ENCODE assay signal across 1 cellular context in the genomic region with DNA sequence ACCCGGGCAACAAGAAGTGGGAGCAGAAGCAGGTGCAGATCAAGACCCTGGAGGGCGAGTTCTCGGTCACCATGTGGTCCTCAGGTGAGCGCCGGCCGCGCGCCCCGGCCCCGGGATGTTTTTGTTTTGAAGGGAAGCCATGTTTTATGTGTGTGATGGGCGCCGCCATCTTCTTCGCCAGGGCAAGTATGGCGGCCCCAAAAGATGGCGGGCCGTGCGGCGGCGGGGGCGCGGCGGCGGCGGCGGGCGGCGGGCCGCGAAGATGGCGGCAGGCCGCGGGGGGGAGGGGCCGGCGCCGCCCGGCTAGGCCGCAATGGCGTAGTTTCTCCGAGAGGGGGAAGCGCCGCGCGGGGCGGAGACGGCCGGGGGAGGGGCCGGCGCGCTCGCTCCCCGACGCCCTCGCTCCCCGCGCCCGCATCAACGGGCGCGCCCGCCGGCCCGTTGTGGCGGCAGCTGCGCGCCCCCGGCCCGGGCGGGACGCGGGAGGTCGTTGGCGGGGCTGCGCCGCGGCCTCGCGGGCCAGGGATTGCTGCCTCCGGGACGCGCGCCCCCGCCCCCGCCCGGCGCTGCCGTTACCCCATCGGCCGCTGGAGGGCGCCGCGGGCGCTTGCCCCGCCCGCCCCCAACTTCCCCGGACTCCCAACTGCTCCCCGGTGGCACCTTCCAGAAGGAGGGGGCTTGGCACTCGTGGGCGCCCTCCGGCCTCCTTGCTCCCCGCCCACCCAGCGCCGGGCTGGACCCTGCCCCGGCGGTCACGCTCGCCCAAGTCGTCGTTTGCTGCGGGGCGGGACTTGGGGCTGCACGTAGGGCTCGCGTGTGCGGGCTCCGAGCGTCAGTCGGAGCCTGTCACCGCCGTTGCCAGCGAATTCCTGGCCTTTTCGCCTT.
TF ChIP-seq lines count a peak whose summit lies in the region.

No MANE protein-coding gene starts in this region.

TF ChIP-seq in K562, 482 proteins besides CTCF, POLR2A, EP300 and RAD21 (continued from another document and continues in another):
- TF ChIP-seq, protein P1, sequence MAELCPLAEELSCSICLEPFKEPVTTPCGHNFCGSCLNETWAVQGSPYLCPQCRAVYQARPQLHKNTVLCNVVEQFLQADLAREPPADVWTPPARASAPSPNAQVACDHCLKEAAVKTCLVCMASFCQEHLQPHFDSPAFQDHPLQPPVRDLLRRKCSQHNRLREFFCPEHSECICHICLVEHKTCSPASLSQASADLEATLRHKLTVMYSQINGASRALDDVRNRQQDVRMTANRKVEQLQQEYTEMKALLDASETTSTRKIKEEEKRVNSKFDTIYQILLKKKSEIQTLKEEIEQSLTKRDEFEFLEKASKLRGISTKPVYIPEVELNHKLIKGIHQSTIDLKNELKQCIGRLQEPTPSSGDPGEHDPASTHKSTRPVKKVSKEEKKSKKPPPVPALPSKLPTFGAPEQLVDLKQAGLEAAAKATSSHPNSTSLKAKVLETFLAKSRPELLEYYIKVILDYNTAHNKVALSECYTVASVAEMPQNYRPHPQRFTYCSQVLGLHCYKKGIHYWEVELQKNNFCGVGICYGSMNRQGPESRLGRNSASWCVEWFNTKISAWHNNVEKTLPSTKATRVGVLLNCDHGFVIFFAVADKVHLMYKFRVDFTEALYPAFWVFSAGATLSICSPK (IDR thresholded peaks at IDR 0.05; ENCODE audit: borderline replicate concordance): no peak
- TF ChIP-seq IRF2 (CRISPR knock-in tag; IDR thresholded peaks at IDR 0.05) (no peak), ZNF274 (IDR thresholded peaks at IDR 0.05; ENCODE audit: borderline replicate concordance, low read depth, low read length) (no peak), TEAD2 (tag; IDR thresholded peaks at IDR 0.05) (0 out of 2 replicates have a peak, but pooled peaks have one; percentile 18), SPI1 (IDR thresholded peaks at IDR 0.05; ENCODE audit: borderline replicate concordance, low read depth, low read length) (no peak), SREBF1 (IDR thresholded peaks at IDR 0.05; ENCODE audit: borderline replicate concordance, low read depth, low read length) (no peak), SMAD1 (IDR thresholded peaks at IDR 0.05; ENCODE audit: low read depth, low read length, partially characterized antibody) (no peak), RNF2 (IDR thresholded peaks at IDR 0.05) (no peak; the same call in 1 of the 2 replicates), NELFE (IDR thresholded peaks at IDR 0.05; ENCODE audit: insufficient read depth, insufficient read length) (no peak), BRD9 (IDR thresholded peaks at IDR 0.05; ENCODE audit: low read depth, partially characterized antibody) (no peak), RBFOX2 (IDR thresholded peaks at IDR 0.05; ENCODE audit: low read depth, low read length) (peak; percentile 53), TEAD4 (IDR thresholded peaks at IDR 0.05; ENCODE audit: low read length) (peak; percentile 33; the same call in 1 of the 2 replicates), TEAD4 (CRISPR knock-in tag; IDR thresholded peaks at IDR 0.05; ENCODE audit: borderline replicate concordance) (no peak), ZNF197 (CRISPR knock-in tag; IDR thresholded peaks at IDR 0.05; ENCODE audit: low read depth) (0 out of 2 replicates have a peak, but pooled peaks have one; percentile 35), ILK (tag; IDR thresholded peaks at IDR 0.05; ENCODE audit: borderline replicate concordance, low read depth) (no peak), RB1 (IDR thresholded peaks at IDR 0.05; ENCODE audit: low read depth) (no peak), GABPB2 (CRISPR knock-in tag; conservative IDR thresholded peaks at IDR 0.05) (no peak), ZFX (CRISPR knock-in tag; IDR thresholded peaks at IDR 0.05) (peak; percentile 43), PYGO2 (tag; IDR thresholded peaks at IDR 0.05) (no peak), SUPT5H (IDR thresholded peaks at IDR 0.05) (no peak), ZBTB7A (IDR thresholded peaks at IDR 0.05; ENCODE audit: borderline replicate concordance, control insufficient read depth, low read depth, low read length) (peak; percentile 54; the same call in 1 of the 2 replicates), CHD4 (IDR thresholded peaks at IDR 0.05; ENCODE audit: insufficient read depth, insufficient replicate concordance, low read depth, low read length, poor library complexity, severe bottlenecking) (no peak), DACH1 (IDR thresholded peaks at IDR 0.05; ENCODE audit: partially characterized antibody) (no peak), ZNF384 (IDR thresholded peaks at IDR 0.05; ENCODE audit: low read depth, low read length) (no peak), NR2C1 (IDR thresholded peaks at IDR 0.05) (no peak), NR2C1 (tag; IDR thresholded peaks at IDR 0.05) (no peak), SAP30 (IDR thresholded peaks at IDR 0.05; ENCODE audit: borderline replicate concordance, insufficient read depth, low read depth, low read length, poor library complexity, severe bottlenecking) (no peak), TGIF2 (CRISPR knock-in tag; IDR thresholded peaks at IDR 0.05) (no peak), KLF6 (CRISPR knock-in tag; IDR thresholded peaks at IDR 0.05; ENCODE audit: borderline replicate concordance) (no peak), ELF2 (CRISPR knock-in tag; IDR thresholded peaks at IDR 0.05) (no peak), EWSR1 (IDR thresholded peaks at IDR 0.05; ENCODE audit: borderline replicate concordance, low read depth, partially characterized antibody) (no peak), SRSF9 (IDR thresholded peaks at IDR 0.05; ENCODE audit: borderline replicate concordance, low read depth, low read length) (no peak), FOXA3 (CRISPR knock-in tag; conservative IDR thresholded peaks at IDR 0.05 in 1 of 2, IDR thresholded peaks at IDR 0.05 in 1 of 2) (no peak), NEUROD1 (IDR thresholded peaks at IDR 0.05; ENCODE audit: borderline replicate concordance, low read depth, low read length, partially characterized antibody) (no peak), CTBP1 (IDR thresholded peaks at IDR 0.05; ENCODE audit: borderline replicate concordance) (no peak), ZBTB1 (CRISPR knock-in tag; IDR thresholded peaks at IDR 0.05; ENCODE audit: borderline replicate concordance, low read depth) (peak; percentile 15; the same call in 1 of the 2 replicates), ZNF589 (CRISPR knock-in tag; IDR thresholded peaks at IDR 0.05; ENCODE audit: low read depth) (peak; percentile 73; the same call in 1 of the 2 replicates), TOE1 (IDR thresholded peaks at IDR 0.05; ENCODE audit: borderline replicate concordance) (no peak), TOE1 (CRISPR knock-in tag; IDR thresholded peaks at IDR 0.05; ENCODE audit: borderline replicate concordance, low read depth) (no peak), MCM5 (IDR thresholded peaks at IDR 0.05; ENCODE audit: low read depth) (no peak), CBX8 (IDR thresholded peaks at IDR 0.05; ENCODE audit: borderline replicate concordance, extremely low read depth, low read depth, low read length, poor library complexity, severe bottlenecking) (no peak), ZNF311 (CRISPR knock-in tag; IDR thresholded peaks at IDR 0.05) (no peak), ESRRA (IDR thresholded peaks at IDR 0.05; ENCODE audit: borderline replicate concordance, low read depth) (no peak), L3MBTL2 (IDR thresholded peaks at IDR 0.05) (no peak), ZNF766 (CRISPR knock-in tag; conservative IDR thresholded peaks at IDR 0.05) (peak; percentile 86), ZNF785 (CRISPR knock-in tag; IDR thresholded peaks at IDR 0.05) (no peak), POLR3A (IDR thresholded peaks at IDR 0.05; ENCODE audit: borderline replicate concordance, extremely low read depth, insufficient read depth, insufficient read length) (no peak), CBX5 (IDR thresholded peaks at IDR 0.05; ENCODE audit: borderline replicate concordance, low read depth) (no peak), ZNF175 (CRISPR knock-in tag; IDR thresholded peaks at IDR 0.05; ENCODE audit: low read depth) (peak; percentile 60; the same call in 1 of the 2 replicates), ZNF707 (CRISPR knock-in tag; conservative IDR thresholded peaks at IDR 0.05) (no peak), JUN (IDR thresholded peaks at IDR 0.05; ENCODE audit: borderline replicate concordance, low read depth, low read length) (no peak), JUN (CRISPR knock-in tag; IDR thresholded peaks at IDR 0.05; ENCODE audit: borderline replicate concordance) (no peak), PPARD (CRISPR knock-in tag; IDR thresholded peaks at IDR 0.05) (no peak), CREB1 (IDR thresholded peaks at IDR 0.05) (no peak), CREB1 (CRISPR knock-in tag; IDR thresholded peaks at IDR 0.05) (no peak)
- TF ChIP-seq, protein P2, sequence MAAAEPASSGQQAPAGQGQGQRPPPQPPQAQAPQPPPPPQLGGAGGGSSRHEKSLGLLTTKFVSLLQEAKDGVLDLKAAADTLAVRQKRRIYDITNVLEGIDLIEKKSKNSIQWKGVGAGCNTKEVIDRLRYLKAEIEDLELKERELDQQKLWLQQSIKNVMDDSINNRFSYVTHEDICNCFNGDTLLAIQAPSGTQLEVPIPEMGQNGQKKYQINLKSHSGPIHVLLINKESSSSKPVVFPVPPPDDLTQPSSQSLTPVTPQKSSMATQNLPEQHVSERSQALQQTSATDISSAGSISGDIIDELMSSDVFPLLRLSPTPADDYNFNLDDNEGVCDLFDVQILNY (CRISPR knock-in tag; IDR thresholded peaks at IDR 0.05): no peak
- TF ChIP-seq, protein P3, sequence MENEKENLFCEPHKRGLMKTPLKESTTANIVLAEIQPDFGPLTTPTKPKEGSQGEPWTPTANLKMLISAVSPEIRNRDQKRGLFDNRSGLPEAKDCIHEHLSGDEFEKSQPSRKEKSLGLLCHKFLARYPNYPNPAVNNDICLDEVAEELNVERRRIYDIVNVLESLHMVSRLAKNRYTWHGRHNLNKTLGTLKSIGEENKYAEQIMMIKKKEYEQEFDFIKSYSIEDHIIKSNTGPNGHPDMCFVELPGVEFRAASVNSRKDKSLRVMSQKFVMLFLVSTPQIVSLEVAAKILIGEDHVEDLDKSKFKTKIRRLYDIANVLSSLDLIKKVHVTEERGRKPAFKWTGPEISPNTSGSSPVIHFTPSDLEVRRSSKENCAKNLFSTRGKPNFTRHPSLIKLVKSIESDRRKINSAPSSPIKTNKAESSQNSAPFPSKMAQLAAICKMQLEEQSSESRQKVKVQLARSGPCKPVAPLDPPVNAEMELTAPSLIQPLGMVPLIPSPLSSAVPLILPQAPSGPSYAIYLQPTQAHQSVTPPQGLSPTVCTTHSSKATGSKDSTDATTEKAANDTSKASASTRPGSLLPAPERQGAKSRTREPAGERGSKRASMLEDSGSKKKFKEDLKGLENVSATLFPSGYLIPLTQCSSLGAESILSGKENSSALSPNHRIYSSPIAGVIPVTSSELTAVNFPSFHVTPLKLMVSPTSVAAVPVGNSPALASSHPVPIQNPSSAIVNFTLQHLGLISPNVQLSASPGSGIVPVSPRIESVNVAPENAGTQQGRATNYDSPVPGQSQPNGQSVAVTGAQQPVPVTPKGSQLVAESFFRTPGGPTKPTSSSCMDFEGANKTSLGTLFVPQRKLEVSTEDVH (IDR thresholded peaks at IDR 0.05; ENCODE audit: low read depth, partially characterized antibody): no peak
- TF ChIP-seq, protein P4, sequence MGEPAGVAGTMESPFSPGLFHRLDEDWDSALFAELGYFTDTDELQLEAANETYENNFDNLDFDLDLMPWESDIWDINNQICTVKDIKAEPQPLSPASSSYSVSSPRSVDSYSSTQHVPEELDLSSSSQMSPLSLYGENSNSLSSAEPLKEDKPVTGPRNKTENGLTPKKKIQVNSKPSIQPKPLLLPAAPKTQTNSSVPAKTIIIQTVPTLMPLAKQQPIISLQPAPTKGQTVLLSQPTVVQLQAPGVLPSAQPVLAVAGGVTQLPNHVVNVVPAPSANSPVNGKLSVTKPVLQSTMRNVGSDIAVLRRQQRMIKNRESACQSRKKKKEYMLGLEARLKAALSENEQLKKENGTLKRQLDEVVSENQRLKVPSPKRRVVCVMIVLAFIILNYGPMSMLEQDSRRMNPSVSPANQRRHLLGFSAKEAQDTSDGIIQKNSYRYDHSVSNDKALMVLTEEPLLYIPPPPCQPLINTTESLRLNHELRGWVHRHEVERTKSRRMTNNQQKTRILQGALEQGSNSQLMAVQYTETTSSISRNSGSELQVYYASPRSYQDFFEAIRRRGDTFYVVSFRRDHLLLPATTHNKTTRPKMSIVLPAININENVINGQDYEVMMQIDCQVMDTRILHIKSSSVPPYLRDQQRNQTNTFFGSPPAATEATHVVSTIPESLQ (CRISPR knock-in tag; IDR thresholded peaks at IDR 0.05): no peak
- TF ChIP-seq, protein P5, sequence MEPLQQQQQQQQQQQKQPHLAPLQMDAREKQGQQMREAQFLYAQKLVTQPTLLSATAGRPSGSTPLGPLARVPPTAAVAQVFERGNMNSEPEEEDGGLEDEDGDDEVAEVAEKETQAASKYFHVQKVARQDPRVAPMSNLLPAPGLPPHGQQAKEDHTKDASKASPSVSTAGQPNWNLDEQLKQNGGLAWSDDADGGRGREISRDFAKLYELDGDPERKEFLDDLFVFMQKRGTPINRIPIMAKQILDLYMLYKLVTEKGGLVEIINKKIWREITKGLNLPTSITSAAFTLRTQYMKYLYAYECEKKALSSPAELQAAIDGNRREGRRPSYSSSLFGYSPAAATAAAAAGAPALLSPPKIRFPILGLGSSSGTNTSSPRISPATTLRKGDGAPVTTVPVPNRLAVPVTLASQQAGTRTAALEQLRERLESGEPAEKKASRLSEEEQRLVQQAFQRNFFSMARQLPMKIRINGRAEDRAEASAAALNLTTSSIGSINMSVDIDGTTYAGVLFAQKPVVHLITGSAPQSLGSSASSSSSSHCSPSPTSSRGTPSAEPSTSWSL (CRISPR knock-in tag; IDR thresholded peaks at IDR 0.05; ENCODE audit: borderline replicate concordance): no peak
- TF ChIP-seq, protein P6, sequence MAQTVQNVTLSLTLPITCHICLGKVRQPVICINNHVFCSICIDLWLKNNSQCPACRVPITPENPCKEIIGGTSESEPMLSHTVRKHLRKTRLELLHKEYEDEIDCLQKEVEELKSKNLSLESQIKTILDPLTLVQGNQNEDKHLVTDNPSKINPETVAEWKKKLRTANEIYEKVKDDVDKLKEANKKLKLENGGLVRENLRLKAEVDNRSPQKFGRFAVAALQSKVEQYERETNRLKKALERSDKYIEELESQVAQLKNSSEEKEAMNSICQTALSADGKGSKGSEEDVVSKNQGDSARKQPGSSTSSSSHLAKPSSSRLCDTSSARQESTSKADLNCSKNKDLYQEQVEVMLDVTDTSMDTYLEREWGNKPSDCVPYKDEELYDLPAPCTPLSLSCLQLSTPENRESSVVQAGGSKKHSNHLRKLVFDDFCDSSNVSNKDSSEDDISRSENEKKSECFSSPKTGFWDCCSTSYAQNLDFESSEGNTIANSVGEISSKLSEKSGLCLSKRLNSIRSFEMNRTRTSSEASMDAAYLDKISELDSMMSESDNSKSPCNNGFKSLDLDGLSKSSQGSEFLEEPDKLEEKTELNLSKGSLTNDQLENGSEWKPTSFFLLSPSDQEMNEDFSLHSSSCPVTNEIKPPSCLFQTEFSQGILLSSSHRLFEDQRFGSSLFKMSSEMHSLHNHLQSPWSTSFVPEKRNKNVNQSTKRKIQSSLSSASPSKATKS (CRISPR knock-in tag; IDR thresholded peaks at IDR 0.05): no peak
